ENCODE assay signal across 8 cellular contexts in the genomic region with DNA sequence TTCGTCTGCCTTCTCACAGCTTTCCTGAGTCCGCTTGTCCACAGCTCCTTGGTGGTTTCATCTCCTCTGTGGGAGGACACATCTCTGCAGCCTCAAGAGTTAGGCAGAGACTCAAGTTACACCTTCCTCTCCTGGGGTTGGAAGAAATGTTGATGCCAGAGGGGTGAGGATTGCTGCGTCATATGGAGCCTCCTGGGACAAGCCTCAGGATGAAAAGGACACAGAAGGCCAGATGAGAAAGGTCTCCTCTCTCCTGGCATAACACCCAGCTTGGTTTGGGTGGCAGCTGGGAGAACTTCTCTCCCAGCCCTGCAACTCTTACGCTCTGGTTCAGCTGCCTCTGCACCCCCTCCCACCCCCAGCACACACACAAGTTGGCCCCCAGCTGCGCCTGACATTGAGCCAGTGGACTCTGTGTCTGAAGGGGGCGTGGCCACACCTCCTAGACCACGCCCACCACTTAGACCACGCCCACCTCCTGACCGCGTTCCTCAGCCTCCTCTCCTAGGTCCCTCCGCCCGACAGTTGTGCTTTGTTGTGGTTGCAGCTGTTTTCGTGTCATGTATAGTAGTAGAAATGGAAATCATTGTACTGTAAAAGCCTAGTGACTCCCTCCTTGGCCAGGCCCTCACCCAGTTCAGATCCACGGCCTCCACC. TPM values are rescaled to one million over a fixed set of nuclear protein-coding genes. Genes with fewer than 3 reads are reported as not detected.
DNase-seq lines count a peak whose midpoint lies in the region; ATAC-seq and TF ChIP-seq lines count a peak whose summit lies in the region.

No MANE protein-coding gene starts in this region.

- H3K79me2 ChIP-seq in PC-3 (ENCODE audit: low read length), result no peaks in the 10 kb centered on the region

- WGBS in testis, 2 donors, result 46 to 51% methylated on average over 11 to 14 of the region's 14 CpGs

- H3K27ac ChIP-seq in PC-3 (ENCODE audit: low read length), result no peak overlapping the region
- H3K27ac ChIP-seq in testis, result no peak overlapping the region

- H3K4me2 ChIP-seq in PC-3 (ENCODE audit: low read length), result no peak overlapping the region

- H3F3A ChIP-seq in PC-3 (ENCODE audit: low read length, unreplicated experiment), result no peaks in the 10 kb centered on the region

- no peaks in the 10 kb centered on the region for H3K36me3 Mint-ChIP-seq in activated T-cell treated with anti-CD3 and anti-CD28 coated beads, Interleukin-2, amount 50 U/mL, for 72 hours (ENCODE audit: insufficient read depth in 2 of 2)

- H3K27me3 Mint-ChIP-seq in activated T-cell treated with anti-CD3 and anti-CD28 coated beads, Interleukin-2, amount 50 U/mL, for 72 hours (ENCODE audit: low read depth), result no peaks in the 10 kb centered on the region

- BruUV-seq in PC-3 (replicated peaks; lab: Mats Ljungman, UMichigan), result no TSS peak

- H3K4me3 Mint-ChIP-seq in activated T-cell treated with anti-CD3 and anti-CD28 coated beads, Interleukin-2, amount 50 U/mL, for 72 hours, result peak overlapping the region in 1 of 2 donors; percentile 52

- DNase-seq in GM12865 (ENCODE audit: low read depth), result peak; percentile 72
- DNase-seq in PC-3, result peak; percentile 9
- DNase-seq in activated T-cell treated with anti-CD3 and anti-CD28 coated beads, Interleukin-2, amount 50 U/mL, for 72 hours, result peak; percentile 82 to 85
- DNase-seq in mucosa of descending colon, result peak in 2 of 3 donors; percentile 53 to 54
- DNase-seq in testis, result peak; percentile 64
- no peak for DNase-seq in Ammon's horn (ENCODE audit: low spot score)

- ATAC-seq in PC-3 (no peak), mucosa of descending colon (peak; percentile 81), GM18861 (IDR thresholded peaks at IDR 0.05; ENCODE audit: unreplicated experiment) (no peak), GM18519 (IDR thresholded peaks at IDR 0.05; ENCODE audit: low FRiP score, unreplicated experiment) (no peak)
- ATAC-seq in activated T-cell treated with anti-CD3 and anti-CD28 coated beads, Interleukin-2, amount 50 U/mL, for 72 hours (replicated peaks in 1 of 2), result peak; percentile 95 to 96

- no peaks in the 10 kb centered on the region for H3K9me2 ChIP-seq in PC-3 (replicated peaks; ENCODE audit: low read length)

- H3K9me3 ChIP-seq in PC-3 (ENCODE audit: low read length), result no peaks in the 10 kb centered on the region
- no peaks in the 10 kb centered on the region for H3K9me3 ChIP-seq in mucosa of descending colon
- no peaks in the 10 kb centered on the region for H3K9me3 ChIP-seq in testis

- no peaks in the 10 kb centered on the region for H3K27me3 ChIP-seq in PC-3 (ENCODE audit: low read length)
- no peaks in the 10 kb centered on the region for H3K27me3 ChIP-seq in testis

- H3K36me3 ChIP-seq in PC-3 (ENCODE audit: low read depth, low read length) (no peaks in the 10 kb centered on the region), mucosa of descending colon (ENCODE audit: low read depth) (no peaks in the 10 kb centered on the region), testis (ENCODE audit: low read depth, missing control alignments) (no peaks in the 10 kb centered on the region)

- H3K4me3 ChIP-seq in GM12865 (ENCODE audit: low read depth, low read length), result no peak overlapping the region
- no peak overlapping the region for H3K4me3 ChIP-seq in PC-3 (ENCODE audit: low read length)
- H3K4me3 ChIP-seq in mucosa of descending colon, result no peak overlapping the region
- no peak overlapping the region for H3K4me3 ChIP-seq in testis

- H3K4me1 ChIP-seq in PC-3 (ENCODE audit: insufficient read depth, low read length) (no peaks in the 10 kb centered on the region), mucosa of descending colon (ENCODE audit: low read depth) (no peaks in the 10 kb centered on the region), testis (peaks cover 10% of the 10 kb centered on the region)

- no peaks in the 10 kb centered on the region for H4K20me1 ChIP-seq in PC-3 (ENCODE audit: low read length)

- H3K27ac Mint-ChIP-seq in activated T-cell treated with anti-CD3 and anti-CD28 coated beads, Interleukin-2, amount 50 U/mL, for 72 hours, result no peak overlapping the region

- no peak overlapping the region for H2AFZ ChIP-seq in PC-3 (ENCODE audit: low read length)

- POLR2A ChIA-PET in PC-3 (lab: Charles Lee; ENCODE audit: unreplicated experiment), result no interaction called here

- no peak for TF ChIP-seq POLR2A in testis (IDR thresholded peaks at IDR 0.05)

- no peaks in the 10 kb centered on the region for H3K9me3 Mint-ChIP-seq in activated T-cell treated with anti-CD3 and anti-CD28 coated beads, Interleukin-2, amount 50 U/mL, for 72 hours

- intact Hi-C loops in PC-3 (cut with micrococcal nuclease) (no loop called here), mucosa of descending colon (cut with DNase I, micrococcal nuclease) (no loop called here), testis (cut with DNase I; ENCODE audit: low total_unique reads) (no loop called here)

- TF ChIP-seq CTCF in GM12865 (IDR thresholded peaks at IDR 0.05; ENCODE audit: insufficient read depth, low read depth, low read length, missing control alignments) (no peak), PC-3 (conservative IDR thresholded peaks at IDR 0.05; ENCODE audit: low read depth, low read length) (no peak), mucosa of descending colon (IDR thresholded peaks at IDR 0.05) (no peak), testis (IDR thresholded peaks at IDR 0.05) (no peak)

- no peak overlapping the region for H3K9ac ChIP-seq in PC-3 (ENCODE audit: low read length)

- H3K4me1 Mint-ChIP-seq in activated T-cell treated with anti-CD3 and anti-CD28 coated beads, Interleukin-2, amount 50 U/mL, for 72 hours (ENCODE audit: low read depth), result peaks cover 15% of the 10 kb centered on the region

- CTCF ChIA-PET in PC-3 (lab: Charles Lee), result no interaction called here

RNA-seq across cellular contexts. Expression of a gene that starts 11.7 kb away (rescaled TPM):
- total RNA-seq in PC-3 (2014; rRNA removed) (0.07 and 0.46 TPM in 2 replicates), mucosa of descending colon (10 to 100 TPM; 11.7 to 34.0 (median 19.2) TPM), testis (1 to 10 TPM; 1.2 to 1.7 TPM)
- total RNA-seq in activated T-cell treated with anti-CD3 and anti-CD28 coated beads, Interleukin-2, amount 50 U/mL, for 72 hours, result under 1 TPM; 0.19 to 0.28 TPM
- 1.7 TPM for polyA plus RNA-seq in testis (ENCODE audit: insufficient read depth, low read depth, low replicate concordance)

Comparison
In these comparisons a context has a peak if more than half of its experiments do, and no peak if none do; other contexts are left out.
1. ATAC-seq: peak in activated T-cell treated with anti-CD3 and anti-CD28 coated beads, Interleukin-2, amount 50 U/mL, for 72 hours (2 of 2) and mucosa of descending colon (single experiment); none in PC-3 (single experiment), GM18861 (single experiment) and GM18519 (single experiment).